Comparison of ENCODE assay signal across 8 cellular contexts in the genomic region with DNA sequence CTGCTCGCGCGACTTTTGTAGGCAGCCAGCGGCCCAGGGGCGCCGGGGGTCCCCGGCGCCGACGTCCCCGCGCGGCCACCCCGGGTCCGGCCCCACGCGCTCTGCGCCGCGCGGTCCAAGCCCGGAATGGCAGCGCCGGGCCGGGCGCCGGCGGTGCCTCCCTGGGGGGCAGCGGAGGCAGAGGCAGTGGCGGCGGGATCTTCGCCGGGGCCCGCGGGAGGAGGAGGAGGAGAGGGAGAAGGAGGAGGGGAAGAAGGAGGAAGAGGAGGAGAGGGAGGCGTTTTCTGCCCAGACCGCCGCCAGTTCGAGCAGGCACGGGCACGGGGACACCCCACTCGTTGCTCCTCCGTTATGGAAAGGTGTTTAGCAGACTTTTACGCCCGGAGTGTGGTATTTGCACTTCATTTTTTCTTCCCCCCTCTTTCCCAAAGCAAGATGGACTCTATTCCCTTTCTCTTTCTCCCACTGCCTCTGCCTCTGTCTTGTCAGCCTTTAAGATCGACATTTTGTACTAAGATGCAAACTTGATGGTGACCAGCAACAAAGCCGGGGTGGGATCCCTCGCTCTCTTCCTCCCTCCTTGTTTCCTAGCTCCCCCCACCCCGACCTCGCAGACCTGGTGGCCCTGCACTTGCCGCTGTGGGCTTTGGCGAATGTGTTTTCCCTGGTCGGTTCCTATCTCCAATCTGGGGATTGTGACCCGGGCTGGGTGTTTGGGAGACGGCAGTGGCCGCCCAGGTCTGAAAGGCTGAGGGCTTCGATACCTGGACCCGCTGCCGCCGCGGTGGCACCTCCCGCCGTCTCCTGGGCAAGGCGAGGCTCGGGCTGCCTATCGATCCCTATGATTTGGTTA. TPM values are rescaled to one million over a fixed set of nuclear protein-coding genes. Genes with fewer than 3 reads are reported as not detected.
A peak's percentile ranks its signal among the peaks of the same experiment; 100 is the strongest.
DNase-seq lines count a peak whose midpoint lies in the region; ATAC-seq and TF ChIP-seq lines count a peak whose summit lies in the region.

No MANE protein-coding gene starts in this region.

- peaks cover 3% of the 10 kb centered on the region for H3K36me3 ChIP-seq in osteoblast (ENCODE audit: insufficient read depth, low read length)

- peaks cover 4% of the 10 kb centered on the region for H4K20me1 ChIP-seq in osteoblast (ENCODE audit: insufficient read depth, low read length)

- peak overlapping the region; percentile 80 for H3K4me3 ChIP-seq in osteoblast (ENCODE audit: insufficient read depth, low read length)

- intact Hi-C loops in cardiac septum (cut with DNase I), result loop anchor here (2.0 kb wide), 2 partner anchors 73 to 285 kb away; no protein-coding TSS in a partner anchor

- H3K9me3 ChIP-seq in osteoblast (ENCODE audit: low read depth, low read length), result no peaks in the 10 kb centered on the region

- POLR2A ChIA-PET in activated naive CD8-positive, alpha-beta T cell treated with anti-CD3 and anti-CD28 coated beads, Interleukin-2, amount 10 ng/mL, durations not matched to agents 7 days and 5 days (lab: Charles Lee), result interaction anchor here (1.0 to 1.3 kb wide), 2 partner anchors 74 to 94 kb away, joined by 3 to 12 read pairs; no protein-coding TSS in a partner anchor

- peak overlapping the region; percentile 87 for H3K27ac Mint-ChIP-seq in activated naive CD8-positive, alpha-beta T cell treated with anti-CD3 and anti-CD28 coated beads, Interleukin-2, amount 10 ng/mL, durations not matched to agents 7 days and 5 days

- peak overlapping the region; percentile 91 for H2AFZ ChIP-seq in osteoblast (ENCODE audit: low read length)

- peak; percentile 29; the same call in 1 of the 2 replicates for TF ChIP-seq POLR2A in Raji (IDR thresholded peaks at IDR 0.05; ENCODE audit: insufficient read depth, low read depth, low read length)

- DNase-seq in AG08396 (ENCODE audit: low spot score) (peak; percentile 49), GM20000 (ENCODE audit: low spot score) (peak; percentile 15), cardiac septum (ENCODE audit: low spot score) (peak; percentile 73), osteoblast (ENCODE audit: insufficient read length, low spot score, missing footprints) (peak; percentile 80)
- peak; percentile 61 for DNase-seq in activated naive CD8-positive, alpha-beta T cell treated with anti-CD3 and anti-CD28 coated beads, Interleukin-2, amount 10 ng/mL, durations not matched to agents 7 days and 5 days

- H3K27ac ChIP-seq in osteoblast (ENCODE audit: low read depth, low read length), result peak overlapping the region; percentile 58

- peak overlapping the region; percentile 95 for H3K4me2 ChIP-seq in osteoblast (ENCODE audit: insufficient read depth, low read length)

- H3K79me2 ChIP-seq in osteoblast (ENCODE audit: insufficient read depth, low read length), result peaks cover 35% of the 10 kb centered on the region

- H3K27me3 Mint-ChIP-seq in activated naive CD8-positive, alpha-beta T cell treated with anti-CD3 and anti-CD28 coated beads, Interleukin-2, amount 10 ng/mL, durations not matched to agents 7 days and 5 days, result no peaks in the 10 kb centered on the region

- no peak for ATAC-seq in activated naive CD8-positive, alpha-beta T cell treated with anti-CD3 and anti-CD28 coated beads, Interleukin-2, amount 10 ng/mL, durations not matched to agents 7 days and 5 days (ENCODE audit: low read depth)
- ATAC-seq in HG03442 (IDR thresholded peaks at IDR 0.05; ENCODE audit: unreplicated experiment) (no peak), HG03025 (IDR thresholded peaks at IDR 0.05; ENCODE audit: low FRiP score, unreplicated experiment) (no peak)

- TF ChIP-seq CTCF in GM20000 (IDR thresholded peaks at IDR 0.05; ENCODE audit: extremely low read depth, missing control alignments) (no peak), osteoblast (IDR thresholded peaks at IDR 0.05; ENCODE audit: extremely low read depth, low read depth, low read length) (no peak)

- H3K36me3 Mint-ChIP-seq in activated naive CD8-positive, alpha-beta T cell treated with anti-CD3 and anti-CD28 coated beads, Interleukin-2, amount 10 ng/mL, durations not matched to agents 7 days and 5 days, result peaks cover 13% of the 10 kb centered on the region

- no peaks in the 10 kb centered on the region for H3K9me3 Mint-ChIP-seq in activated naive CD8-positive, alpha-beta T cell treated with anti-CD3 and anti-CD28 coated beads, Interleukin-2, amount 10 ng/mL, durations not matched to agents 7 days and 5 days

- H3K27me3 ChIP-seq in osteoblast (ENCODE audit: insufficient read depth, low read length), result no peaks in the 10 kb centered on the region

- peaks cover 23% of the 10 kb centered on the region for H3K4me1 Mint-ChIP-seq in activated naive CD8-positive, alpha-beta T cell treated with anti-CD3 and anti-CD28 coated beads, Interleukin-2, amount 10 ng/mL, durations not matched to agents 7 days and 5 days

- peaks cover 12% of the 10 kb centered on the region for H3K4me1 ChIP-seq in osteoblast (ENCODE audit: insufficient read depth, low read length)

- H3K4me3 Mint-ChIP-seq in activated naive CD8-positive, alpha-beta T cell treated with anti-CD3 and anti-CD28 coated beads, Interleukin-2, amount 10 ng/mL, durations not matched to agents 7 days and 5 days, result peak overlapping the region; percentile 95

RNA-seq across cellular contexts. Expression of a gene that starts 2.6 kb away (rescaled TPM):
- total RNA-seq in activated naive CD8-positive, alpha-beta T cell treated with anti-CD3 and anti-CD28 coated beads, Interleukin-2, amount 10 ng/mL, durations not matched to agents 7 days and 5 days, result 10 to 100 TPM; 53.5 to 55.8 TPM
- 45.3 TPM for total RNA-seq in cardiac septum
- total RNA-seq in osteoblast, result 63.4 and 66.6 TPM in 2 replicates

Comparison
In these comparisons a context has a peak if more than half of its experiments do, and no peak if none do; other contexts are left out.
1. DNase-seq: peak in every context shown above with its lines; median percentile 80 in osteoblast; 73 in cardiac septum; 61 in activated naive CD8-positive, alpha-beta T cell treated with anti-CD3 and anti-CD28 coated beads, Interleukin-2, amount 10 ng/mL, durations not matched to agents 7 days and 5 days; 49 in AG08396; 15 in GM20000.